2 cellular contexts compared by ENCODE assay signal in the genomic region with DNA sequence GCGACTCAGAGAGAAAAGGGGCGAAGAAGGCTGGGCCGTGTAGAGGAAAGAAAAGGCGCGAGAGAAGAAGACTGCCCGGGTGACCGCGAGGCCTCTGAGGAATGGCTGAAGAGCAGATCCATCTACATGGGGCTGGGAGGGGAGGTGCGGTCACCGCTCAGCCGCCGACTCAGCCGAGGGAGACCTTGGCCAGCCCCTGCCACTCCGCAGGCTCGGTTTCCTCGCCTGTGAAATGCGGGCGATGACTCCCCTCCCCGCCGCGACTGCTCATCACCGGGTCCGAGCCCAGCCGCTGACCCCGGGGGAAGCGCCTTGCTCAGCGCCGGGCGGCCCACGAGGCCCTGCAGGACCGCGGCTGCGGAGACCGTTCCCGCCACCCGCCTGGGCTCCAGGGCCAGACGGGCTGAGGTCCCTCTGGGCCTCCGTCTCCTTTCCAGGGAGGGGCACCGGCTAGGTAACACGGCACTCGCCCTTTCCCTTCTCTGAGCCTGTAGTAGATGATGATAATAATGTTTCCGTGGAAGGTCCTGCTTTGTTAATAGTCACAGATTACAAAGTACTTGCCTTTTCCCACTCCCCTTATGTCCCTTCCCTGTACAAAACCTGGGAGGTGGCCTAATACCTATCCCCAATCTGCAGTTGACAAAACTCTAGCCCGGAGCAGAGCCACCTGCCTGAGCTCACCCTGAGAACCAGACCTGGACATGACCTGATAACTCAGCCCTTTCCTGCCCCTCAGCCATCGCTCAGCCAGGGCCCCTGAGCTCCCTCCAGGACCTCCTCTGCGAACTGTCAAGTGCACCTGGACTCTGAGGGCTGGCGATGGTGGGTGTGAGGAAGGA.
A peak's percentile ranks its signal among the peaks of the same experiment; 100 is the strongest.
TF ChIP-seq lines count a peak whose summit lies in the region.

No MANE protein-coding gene starts in this region.

TF ChIP-seq in HCT116, 20 proteins besides CTCF, POLR2A, EP300 and RAD21:
- TF ChIP-seq, protein P1, sequence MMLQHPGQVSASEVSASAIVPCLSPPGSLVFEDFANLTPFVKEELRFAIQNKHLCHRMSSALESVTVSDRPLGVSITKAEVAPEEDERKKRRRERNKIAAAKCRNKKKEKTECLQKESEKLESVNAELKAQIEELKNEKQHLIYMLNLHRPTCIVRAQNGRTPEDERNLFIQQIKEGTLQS (IDR thresholded peaks at IDR 0.05) = no peak
- no peak for TF ChIP-seq TCF7L2 (IDR thresholded peaks at IDR 0.05; ENCODE audit: borderline replicate concordance, extremely low read depth, insufficient read depth, insufficient read length)
- no peak for TF ChIP-seq EGR1 (IDR thresholded peaks at IDR 0.05; ENCODE audit: low read depth)
- no peak for TF ChIP-seq ZNF274 (IDR thresholded peaks at IDR 0.05; ENCODE audit: low read depth, low read length)
- no peak for TF ChIP-seq POLR2AphosphoS5 (IDR thresholded peaks at IDR 0.05; ENCODE audit: low read depth, low read length)

TF ChIP-seq in K562, 482 proteins besides CTCF, POLR2A, EP300 and RAD21:
- no peak for TF ChIP-seq ZBTB7A (IDR thresholded peaks at IDR 0.05; ENCODE audit: borderline replicate concordance, control insufficient read depth, low read depth, low read length)
- 0 out of 2 replicates have a peak, but pooled peaks have one; percentile 3 for TF ChIP-seq SP1 (CRISPR knock-in tag; IDR thresholded peaks at IDR 0.05)
- TF ChIP-seq, protein P2, sequence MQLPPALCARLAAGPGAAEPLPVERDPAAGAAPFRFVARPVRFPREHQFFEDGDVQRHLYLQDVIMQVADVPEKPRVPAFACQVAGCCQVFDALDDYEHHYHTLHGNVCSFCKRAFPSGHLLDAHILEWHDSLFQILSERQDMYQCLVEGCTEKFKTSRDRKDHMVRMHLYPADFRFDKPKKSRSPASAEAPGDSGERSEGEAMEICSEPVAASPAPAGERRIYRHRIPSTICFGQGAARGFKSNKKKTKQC (CRISPR knock-in tag; IDR thresholded peaks at IDR 0.05) = 0 out of 2 replicates have a peak, but pooled peaks have one; percentile 21
- TF ChIP-seq L3MBTL2 (IDR thresholded peaks at IDR 0.05) = peak; percentile 39
- TF ChIP-seq SNRNP70 (optimal IDR thresholded peaks at IDR 0.05; ENCODE audit: low read depth, low read length) = no peak
- TF ChIP-seq, protein P3, sequence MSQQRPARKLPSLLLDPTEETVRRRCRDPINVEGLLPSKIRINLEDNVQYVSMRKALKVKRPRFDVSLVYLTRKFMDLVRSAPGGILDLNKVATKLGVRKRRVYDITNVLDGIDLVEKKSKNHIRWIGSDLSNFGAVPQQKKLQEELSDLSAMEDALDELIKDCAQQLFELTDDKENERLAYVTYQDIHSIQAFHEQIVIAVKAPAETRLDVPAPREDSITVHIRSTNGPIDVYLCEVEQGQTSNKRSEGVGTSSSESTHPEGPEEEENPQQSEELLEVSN (IDR thresholded peaks at IDR 0.05; ENCODE audit: borderline replicate concordance in 1 of 2, extremely low read depth in 1 of 2, insufficient read depth in 1 of 2, insufficient read length in 1 of 2, low read depth in 1 of 2, low read length in 1 of 2, poor library complexity in 1 of 2, severe bottlenecking in 1 of 2) = peak; percentile 36 to 71
- TF ChIP-seq, protein P4, sequence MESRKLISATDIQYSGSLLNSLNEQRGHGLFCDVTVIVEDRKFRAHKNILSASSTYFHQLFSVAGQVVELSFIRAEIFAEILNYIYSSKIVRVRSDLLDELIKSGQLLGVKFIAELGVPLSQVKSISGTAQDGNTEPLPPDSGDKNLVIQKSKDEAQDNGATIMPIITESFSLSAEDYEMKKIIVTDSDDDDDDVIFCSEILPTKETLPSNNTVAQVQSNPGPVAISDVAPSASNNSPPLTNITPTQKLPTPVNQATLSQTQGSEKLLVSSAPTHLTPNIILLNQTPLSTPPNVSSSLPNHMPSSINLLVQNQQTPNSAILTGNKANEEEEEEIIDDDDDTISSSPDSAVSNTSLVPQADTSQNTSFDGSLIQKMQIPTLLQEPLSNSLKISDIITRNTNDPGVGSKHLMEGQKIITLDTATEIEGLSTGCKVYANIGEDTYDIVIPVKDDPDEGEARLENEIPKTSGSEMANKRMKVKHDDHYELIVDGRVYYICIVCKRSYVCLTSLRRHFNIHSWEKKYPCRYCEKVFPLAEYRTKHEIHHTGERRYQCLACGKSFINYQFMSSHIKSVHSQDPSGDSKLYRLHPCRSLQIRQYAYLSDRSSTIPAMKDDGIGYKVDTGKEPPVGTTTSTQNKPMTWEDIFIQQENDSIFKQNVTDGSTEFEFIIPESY (CRISPR knock-in tag; IDR thresholded peaks at IDR 0.05) = peak; percentile 63; the same call in 1 of the 2 replicates
